Comparison of ENCODE assay signal across 23 cellular contexts in genomic region chr1:180046674-180047073, GRCh38.
A peak's percentile ranks its signal among the peaks of the same experiment; 100 is the strongest.
DNase-seq lines count a peak whose midpoint lies in the region; ATAC-seq, FAIRE-seq and TF ChIP-seq lines count a peak whose summit lies in the region.
"Had no signal": no experiment of that assay in that cellular context is flagged by ENCODE, and none has a peak within 500 bp of the region (broad histone marks: within the 10 kb centered on the region; RNA-seq: fewer than 3 reads in every experiment).

No MANE protein-coding gene starts in this region.

- H3K27me3 Mint-ChIP-seq in activated CD8-positive, alpha-beta T cell treated with anti-CD3 and anti-CD28 coated beads for 36 hours, result no peaks in the 10 kb centered on the region
- no peaks in the 10 kb centered on the region for H3K27me3 Mint-ChIP-seq in activated CD8-positive, alpha-beta T cell treated with anti-CD3 and anti-CD28 coated beads, Interleukin-2, amount 10 ng/mL, durations not matched to agents 7 days and 5 days (ENCODE audit: low read depth)
- H3K27me3 Mint-ChIP-seq in stimulated activated naive B cell treated with anti-CD40 and anti-IgM and Interleukin-4, amounts not matched to agents 10 μg/mL and 1 μg/mL and 100 μg/mL, for 72 hours, result no peaks in the 10 kb centered on the region
- H3K27me3 Mint-ChIP-seq: B cell; CD4-positive, CD25-positive, alpha-beta regulatory T cell had no signal

- no peak overlapping the region for H3K9ac ChIP-seq in HepG2 (ENCODE audit: insufficient read depth, low read depth, low read length)
- H3K9ac ChIP-seq: BLaER1, GM23248 had no signal

- in situ Hi-C loops in HepG2 (cut with HindIII; ENCODE audit: extremely low pct_ligation_motif_present, low pct_unique_long_range_greater_than_20kb), result no loop called here

- no peak for ATAC-seq in activated CD8-positive, alpha-beta T cell treated with anti-CD3 and anti-CD28 coated beads for 36 hours
- ATAC-seq in activated CD8-positive, alpha-beta T cell treated with anti-CD3 and anti-CD28 coated beads, Interleukin-2, amount 10 ng/mL, durations not matched to agents 7 days and 5 days, result no peak
- ATAC-seq in HepG2, result no peak
- ATAC-seq in right lobe of liver, result no peak
- no peak for ATAC-seq in stimulated activated effector memory CD8-positive, alpha-beta T cell treated with anti-CD3 and anti-CD28 coated beads, Interleukin-12 subunit alpha, Interleukin-12 subunit beta, amount 100 ng/mL, for 72 hours
- no peak for ATAC-seq in stimulated activated naive B cell treated with anti-CD40 and anti-IgM and Interleukin-4, amounts not matched to agents 10 μg/mL and 1 μg/mL and 100 μg/mL, for 72 hours (replicated peaks)
- ATAC-seq: CD8-positive, alpha-beta T cell had no signal

- no peak overlapping the region for H3K27ac ChIP-seq in HepG2 (ENCODE audit: extremely low read length, insufficient read depth, low read length)
- no peak overlapping the region for H3K27ac ChIP-seq in right lobe of liver
- H3K27ac ChIP-seq: 22Rv1, BLaER1, C4-2B, GM23248 had no signal

- TF ChIP-seq CTCF in activated CD8-positive, alpha-beta T cell treated with anti-CD3 and anti-CD28 coated beads for 36 hours (IDR thresholded peaks at IDR 0.05), result no peak
- TF ChIP-seq CTCF in HepG2 (CRISPR knock-in tag; IDR thresholded peaks at IDR 0.05) (no peak), right lobe of liver (IDR thresholded peaks at IDR 0.05) (no peak)

- peak overlapping the region; percentile 5 for H3K27ac Mint-ChIP-seq in activated CD8-positive, alpha-beta T cell treated with anti-CD3 and anti-CD28 coated beads for 36 hours
- H3K27ac Mint-ChIP-seq in activated CD8-positive, alpha-beta T cell treated with anti-CD3 and anti-CD28 coated beads, Interleukin-2, amount 10 ng/mL, durations not matched to agents 7 days and 5 days, result no peak overlapping the region
- peak overlapping the region; percentile 12 for H3K27ac Mint-ChIP-seq in stimulated activated effector memory CD8-positive, alpha-beta T cell treated with anti-CD3 and anti-CD28 coated beads, Interleukin-12 subunit alpha, Interleukin-12 subunit beta, amount 100 ng/mL, for 72 hours
- H3K27ac Mint-ChIP-seq in stimulated activated naive B cell treated with anti-CD40 and anti-IgM and Interleukin-4, amounts not matched to agents 10 μg/mL and 1 μg/mL and 100 μg/mL, for 72 hours, result no peak overlapping the region
- H3K27ac Mint-ChIP-seq: B cell had no signal

- no peak overlapping the region for H3K4me3 Mint-ChIP-seq in activated CD8-positive, alpha-beta T cell treated with anti-CD3 and anti-CD28 coated beads for 36 hours
- H3K4me3 Mint-ChIP-seq in activated CD8-positive, alpha-beta T cell treated with anti-CD3 and anti-CD28 coated beads, Interleukin-2, amount 10 ng/mL, durations not matched to agents 7 days and 5 days, result no peak overlapping the region
- no peak overlapping the region for H3K4me3 Mint-ChIP-seq in stimulated activated effector memory CD8-positive, alpha-beta T cell treated with anti-CD3 and anti-CD28 coated beads, Interleukin-12 subunit alpha, Interleukin-12 subunit beta, amount 100 ng/mL, for 72 hours
- H3K4me3 Mint-ChIP-seq in stimulated activated naive B cell treated with anti-CD40 and anti-IgM and Interleukin-4, amounts not matched to agents 10 μg/mL and 1 μg/mL and 100 μg/mL, for 72 hours, result no peak overlapping the region
- H3K4me3 Mint-ChIP-seq: B cell; CD4-positive, CD25-positive, alpha-beta regulatory T cell; CD8-positive, alpha-beta T cell had no signal

- H3K4me1 Mint-ChIP-seq in activated CD8-positive, alpha-beta T cell treated with anti-CD3 and anti-CD28 coated beads for 36 hours (ENCODE audit: low read depth), result peaks cover 8% of the 10 kb centered on the region
- H3K4me1 Mint-ChIP-seq in activated CD8-positive, alpha-beta T cell treated with anti-CD3 and anti-CD28 coated beads, Interleukin-2, amount 10 ng/mL, durations not matched to agents 7 days and 5 days (ENCODE audit: low read depth), result no peaks in the 10 kb centered on the region
- no peaks in the 10 kb centered on the region for H3K4me1 Mint-ChIP-seq in stimulated activated effector memory CD8-positive, alpha-beta T cell treated with anti-CD3 and anti-CD28 coated beads, Interleukin-12 subunit alpha, Interleukin-12 subunit beta, amount 100 ng/mL, for 72 hours
- no peaks in the 10 kb centered on the region for H3K4me1 Mint-ChIP-seq in stimulated activated naive B cell treated with anti-CD40 and anti-IgM and Interleukin-4, amounts not matched to agents 10 μg/mL and 1 μg/mL and 100 μg/mL, for 72 hours
- H3K4me1 Mint-ChIP-seq: B cell had no signal

- intact Hi-C loops in activated CD8-positive, alpha-beta T cell treated with anti-CD3 and anti-CD28 coated beads for 36 hours (cut with micrococcal nuclease), result no loop called here
- intact Hi-C loops in HepG2 (cut with micrococcal nuclease; ENCODE audit: unreplicated experiment), result no loop called here
- intact Hi-C loops in right lobe of liver (cut with DNase I), result no loop called here

- CTCF ChIA-PET in activated CD8-positive, alpha-beta T cell treated with anti-CD3 and anti-CD28 coated beads for 36 hours (lab: Charles Lee), result interaction anchor here (1.4 to 2.5 kb wide), 2 partner anchors 132 to 179 kb away, joined by 3 to 7 read pairs; no protein-coding TSS in a partner anchor
- CTCF ChIA-PET in activated CD8-positive, alpha-beta T cell treated with anti-CD3 and anti-CD28 coated beads, Interleukin-2, amount 10 ng/mL, durations not matched to agents 7 days and 5 days (lab: Charles Lee), result no interaction called here
- CTCF ChIA-PET in HepG2 (lab: Yijun Ruan, JAX; ENCODE audit: low intra/inter-chr PET ratio, low total read pairs), result no interaction called here

- peaks cover 28% of the 10 kb centered on the region for H3K36me3 Mint-ChIP-seq in activated CD8-positive, alpha-beta T cell treated with anti-CD3 and anti-CD28 coated beads for 36 hours (ENCODE audit: low read depth)
- H3K36me3 Mint-ChIP-seq in activated CD8-positive, alpha-beta T cell treated with anti-CD3 and anti-CD28 coated beads, Interleukin-2, amount 10 ng/mL, durations not matched to agents 7 days and 5 days (ENCODE audit: low read depth), result peaks cover 63% of the 10 kb centered on the region
- H3K36me3 Mint-ChIP-seq in stimulated activated effector memory CD8-positive, alpha-beta T cell treated with anti-CD3 and anti-CD28 coated beads, Interleukin-12 subunit alpha, Interleukin-12 subunit beta, amount 100 ng/mL, for 72 hours, result peaks cover 98% of the 10 kb centered on the region
- peaks cover 37 to 60% of the 10 kb centered on the region in 2 donors for H3K36me3 Mint-ChIP-seq in stimulated activated naive B cell treated with anti-CD40 and anti-IgM and Interleukin-4, amounts not matched to agents 10 μg/mL and 1 μg/mL and 100 μg/mL, for 72 hours

- no peaks in the 10 kb centered on the region for H4K20me1 ChIP-seq in HepG2 (ENCODE audit: insufficient read depth, low read length)
- H4K20me1 ChIP-seq: BLaER1 had no signal

- H3K4me1 ChIP-seq in HepG2 (ENCODE audit: insufficient read depth, low read length), result no peaks in the 10 kb centered on the region
- no peaks in the 10 kb centered on the region for H3K4me1 ChIP-seq in right lobe of liver
- H3K4me1 ChIP-seq: BLaER1, Caco-2 had no signal

- 94% methylated on average over 1 of the region's 1 CpG for WGBS in HepG2 (ENCODE audit: low lambda C conversion rate)
- 100% methylated on average over 1 of the region's 1 CpG for WGBS in right lobe of liver (ENCODE audit: insufficient coverage, low coverage, low lambda C conversion rate, missing lambda C conversion rate)

- no peak overlapping the region for H3K4me2 ChIP-seq in HepG2 (ENCODE audit: low read depth, low read length)
- H3K4me2 ChIP-seq: BLaER1 had no signal

- H3K9me3 ChIP-seq in HepG2 (ENCODE audit: low read length) (no peaks in the 10 kb centered on the region), right lobe of liver (no peaks in the 10 kb centered on the region)
- H3K9me3 ChIP-seq: BLaER1, Caco-2 had no signal

- no peak overlapping the region for H2AFZ ChIP-seq in HepG2 (ENCODE audit: low read length)
- H2AFZ ChIP-seq: GM23248 had no signal

- H3K27me3 ChIP-seq in HepG2 (ENCODE audit: control insufficient read depth in 1 of 2, insufficient read depth in 2 of 2, low read length in 2 of 2) (no peaks in the 10 kb centered on the region), right lobe of liver (no peaks in the 10 kb centered on the region)
- H3K27me3 ChIP-seq: BLaER1 had no signal

- DNase-seq in activated CD8-positive, alpha-beta T cell treated with anti-CD3 and anti-CD28 coated beads for 36 hours, result no peak
- no peak for DNase-seq in activated CD8-positive, alpha-beta T cell treated with anti-CD3 and anti-CD28 coated beads, Interleukin-2, amount 10 ng/mL, durations not matched to agents 7 days and 5 days
- DNase-seq in HepG2 (ENCODE audit: low spot score), result no peak
- no peak for DNase-seq in right lobe of liver
- DNase-seq in stimulated activated effector memory CD8-positive, alpha-beta T cell treated with anti-CD3 and anti-CD28 coated beads, Interleukin-12 subunit alpha, Interleukin-12 subunit beta, amount 100 ng/mL, for 72 hours (ENCODE audit: low spot score in 2 of 2), result no peak
- no peak for DNase-seq in stimulated activated naive B cell treated with anti-CD40 and anti-IgM and Interleukin-4, amounts not matched to agents 10 μg/mL and 1 μg/mL and 100 μg/mL, for 72 hours
- DNase-seq: Caco-2; CD4-positive, CD25-positive, alpha-beta regulatory T cell; CD8-positive, alpha-beta T cell; DMS153; DND-41; GM23248; H7; HCEC 1CT had no signal

- no peak for TF ChIP-seq EP300 in HepG2 (IDR thresholded peaks at IDR 0.05; ENCODE audit: low read depth in 2 of 2, low read length in 2 of 2)
- TF ChIP-seq EP300 in HepG2 (CRISPR knock-in tag; IDR thresholded peaks at IDR 0.05; ENCODE audit: borderline replicate concordance), result no peak

- peaks cover 4 to 70% of the 10 kb centered on the region in 2 experiments for H3K36me3 ChIP-seq in HepG2 (replicated peaks in 1 of 2; ENCODE audit: control insufficient read depth in 1 of 2, insufficient read depth in 2 of 2, low read length in 2 of 2)
- peaks cover 5 to 45% (median 25%) of the 10 kb centered on the region in 4 donors for H3K36me3 ChIP-seq in right lobe of liver

- TF ChIP-seq POLR2A in HepG2 (IDR thresholded peaks at IDR 0.05; ENCODE audit: insufficient read depth in 1 of 2, low read depth in 2 of 2, low read length in 2 of 2) (no peak), right lobe of liver (IDR thresholded peaks at IDR 0.05) (no peak)

- TF ChIP-seq RAD21 in HepG2 (CRISPR knock-in tag; IDR thresholded peaks at IDR 0.05), result no peak

- POLR2A ChIA-PET in activated CD8-positive, alpha-beta T cell treated with anti-CD3 and anti-CD28 coated beads for 36 hours (lab: Charles Lee), result no interaction called here
- POLR2A ChIA-PET in activated CD8-positive, alpha-beta T cell treated with anti-CD3 and anti-CD28 coated beads, Interleukin-2, amount 10 ng/mL, durations not matched to agents 7 days and 5 days (lab: Charles Lee), result interaction anchor here (0.6 kb wide), 1 partner anchor 29 kb away, joined by 3 read pairs; no protein-coding TSS in a partner anchor
- POLR2A ChIA-PET in HepG2 (lab: Yijun Ruan, JAX), result no interaction called here

- no TSS peak for BruUV-seq in HepG2 (replicated peaks; lab: Mats Ljungman, UMichigan)

- no peaks in the 10 kb centered on the region for H3K79me2 ChIP-seq in HepG2 (ENCODE audit: insufficient read depth, low read length)

- H3K9me3 Mint-ChIP-seq in activated CD8-positive, alpha-beta T cell treated with anti-CD3 and anti-CD28 coated beads for 36 hours, result no peaks in the 10 kb centered on the region
- no peaks in the 10 kb centered on the region for H3K9me3 Mint-ChIP-seq in activated CD8-positive, alpha-beta T cell treated with anti-CD3 and anti-CD28 coated beads, Interleukin-2, amount 10 ng/mL, durations not matched to agents 7 days and 5 days (ENCODE audit: insufficient read depth)
- no peaks in the 10 kb centered on the region for H3K9me3 Mint-ChIP-seq in stimulated activated effector memory CD8-positive, alpha-beta T cell treated with anti-CD3 and anti-CD28 coated beads, Interleukin-12 subunit alpha, Interleukin-12 subunit beta, amount 100 ng/mL, for 72 hours
- H3K9me3 Mint-ChIP-seq in stimulated activated naive B cell treated with anti-CD40 and anti-IgM and Interleukin-4, amounts not matched to agents 10 μg/mL and 1 μg/mL and 100 μg/mL, for 72 hours, result no peaks in the 10 kb centered on the region
- H3K9me3 Mint-ChIP-seq: CD4-positive, CD25-positive, alpha-beta regulatory T cell; CD8-positive, alpha-beta T cell had no signal

- FAIRE-seq in HepG2 (lab: Jason Lieb, UNC), result no peak
- FAIRE-seq: A204.1, G401.6, GM12892, GM19239, H1 had no signal

- H3K4me3 ChIP-seq in HepG2 (replicated peaks in 1 of 3; ENCODE audit: insufficient read depth in 1 of 3, low read depth in 2 of 3, low read length in 3 of 3) (no peak overlapping the region), right lobe of liver (no peak overlapping the region)
- H3K4me3 ChIP-seq: BLaER1, GM23248 had no signal

Comparison
In these comparisons a context has a peak if more than half of its experiments do, and no peak if none do; other contexts are left out.
1. H3K27ac Mint-ChIP-seq: peak in activated CD8-positive, alpha-beta T cell treated with anti-CD3 and anti-CD28 coated beads for 36 hours (single experiment) and stimulated activated effector memory CD8-positive, alpha-beta T cell treated with anti-CD3 and anti-CD28 coated beads, Interleukin-12 subunit alpha, Interleukin-12 subunit beta, amount 100 ng/mL, for 72 hours (single experiment); none in activated CD8-positive, alpha-beta T cell treated with anti-CD3 and anti-CD28 coated beads, Interleukin-2, amount 10 ng/mL, durations not matched to agents 7 days and 5 days (single experiment) and stimulated activated naive B cell treated with anti-CD40 and anti-IgM and Interleukin-4, amounts not matched to agents 10 μg/mL and 1 μg/mL and 100 μg/mL, for 72 hours (single experiment).